9 cellular contexts compared by ENCODE assay signal in the genomic region with DNA sequence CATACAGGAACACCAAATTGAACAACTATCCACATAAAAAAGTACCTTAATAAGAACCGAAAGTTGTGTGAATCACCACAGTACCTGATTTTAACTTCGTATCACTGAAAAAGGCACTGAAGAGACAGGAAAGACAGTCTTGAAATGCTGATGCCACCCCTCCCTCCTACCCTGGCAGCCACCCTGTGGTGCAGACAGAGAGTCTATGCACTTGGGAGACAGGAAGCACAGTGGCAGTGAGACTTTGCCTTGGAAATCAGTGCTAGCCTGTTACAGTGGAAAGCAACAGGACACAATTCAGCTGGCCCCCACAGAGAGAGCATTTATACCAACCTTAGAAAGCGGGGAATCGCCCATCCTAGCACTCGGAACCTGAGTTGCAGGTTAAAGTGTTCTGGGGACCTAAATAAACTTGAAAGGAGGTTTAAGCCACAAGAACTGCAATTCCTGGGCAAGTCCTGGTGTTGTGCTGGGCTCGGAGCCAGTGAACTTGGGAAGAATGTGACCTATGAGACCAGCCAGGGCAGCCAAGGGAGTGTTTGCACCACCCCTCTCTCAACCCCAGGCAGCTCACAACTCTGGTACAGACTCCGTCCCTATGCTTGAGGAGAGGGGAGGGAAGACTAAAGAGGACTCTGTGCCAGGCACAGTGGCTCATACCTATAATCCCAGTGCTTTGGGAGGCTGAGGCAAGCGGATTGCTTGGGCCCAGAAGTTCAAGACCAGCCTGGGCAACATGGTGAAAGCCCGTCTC.
A peak's percentile ranks its signal among the peaks of the same experiment; 100 is the strongest.
DNase-seq lines count a peak whose midpoint lies in the region; ATAC-seq and TF ChIP-seq lines count a peak whose summit lies in the region.
"Had no signal": no experiment of that assay in that cellular context is flagged by ENCODE, and none has a peak within 500 bp of the region (broad histone marks: within the 10 kb centered on the region; RNA-seq: fewer than 3 reads in every experiment).

No MANE protein-coding gene starts in this region.

- H3K27me3 Mint-ChIP-seq in activated naive CD8-positive, alpha-beta T cell treated with anti-CD3 and anti-CD28 coated beads, Interleukin-2, amount 50 U/mL, for 24 hours = no peaks in the 10 kb centered on the region
- no peaks in the 10 kb centered on the region for H3K27me3 Mint-ChIP-seq in activated naive CD8-positive, alpha-beta T cell treated with anti-CD3 and anti-CD28 coated beads for 36 hours
- H3K27me3 Mint-ChIP-seq: activated naive CD4-positive, alpha-beta T cell treated with anti-CD3 and anti-CD28 coated beads, Interleukin-2, amount 10 ng/mL, durations not matched to agents 7 days and 5 days had no signal

- intact Hi-C loops in aorta (cut with DNase I) = no loop called here

- DNase-seq in activated naive CD8-positive, alpha-beta T cell treated with anti-CD3 and anti-CD28 coated beads, Interleukin-2, amount 50 U/mL, for 24 hours = no peak
- DNase-seq in activated naive CD8-positive, alpha-beta T cell treated with anti-CD3 and anti-CD28 coated beads for 36 hours = no peak
- DNase-seq in epithelial cell of esophagus (ENCODE audit: low read depth) = peak; percentile 19
- DNase-seq in medulla oblongata (ENCODE audit: extremely low spot score) = peak; percentile 45
- DNase-seq in aorta = peak; percentile 87 to 89
- no peak for DNase-seq in NK-92 treated with Interleukin-12 subunit alpha and Interleukin-12 subunit beta, amount 100 ng/mL, for 24 hours (lab: John Stamatoyannopoulos, UW)
- no peak for DNase-seq in activated CD4-positive, alpha-beta T cell treated with anti-CD3 and anti-CD28 coated beads, Interleukin-2, amount 50 U/mL, for 1 hour
- DNase-seq: activated naive CD4-positive, alpha-beta T cell treated with anti-CD3 and anti-CD28 coated beads, Interleukin-2, amount 10 ng/mL, durations not matched to agents 7 days and 5 days had no signal

- no peaks in the 10 kb centered on the region for H3K36me3 ChIP-seq in aorta (ENCODE audit: control insufficient read depth in 1 of 2, insufficient read depth in 2 of 2, low read length in 1 of 2)

- H3K27ac Mint-ChIP-seq in activated naive CD8-positive, alpha-beta T cell treated with anti-CD3 and anti-CD28 coated beads, Interleukin-2, amount 50 U/mL, for 24 hours = no peak overlapping the region
- H3K27ac Mint-ChIP-seq in activated naive CD8-positive, alpha-beta T cell treated with anti-CD3 and anti-CD28 coated beads for 36 hours = no peak overlapping the region
- H3K27ac Mint-ChIP-seq: activated naive CD4-positive, alpha-beta T cell treated with anti-CD3 and anti-CD28 coated beads, Interleukin-2, amount 10 ng/mL, durations not matched to agents 7 days and 5 days had no signal

- H3K4me1 ChIP-seq in aorta (ENCODE audit: control insufficient read depth in 1 of 2, insufficient read depth in 2 of 2, low read length in 2 of 2) = peaks cover 6 to 8% of the 10 kb centered on the region in 2 donors

- H3K36me3 Mint-ChIP-seq in activated naive CD8-positive, alpha-beta T cell treated with anti-CD3 and anti-CD28 coated beads, Interleukin-2, amount 50 U/mL, for 24 hours (ENCODE audit: low read depth) = peaks cover 14% of the 10 kb centered on the region
- peaks cover 52% of the 10 kb centered on the region for H3K36me3 Mint-ChIP-seq in activated naive CD8-positive, alpha-beta T cell treated with anti-CD3 and anti-CD28 coated beads for 36 hours

- ATAC-seq in activated naive CD8-positive, alpha-beta T cell treated with anti-CD3 and anti-CD28 coated beads, Interleukin-2, amount 50 U/mL, for 24 hours = peak; percentile 47
- ATAC-seq in aorta (ENCODE audit: low FRiP score) (peak; percentile 90), HG03439 (IDR thresholded peaks at IDR 0.05; ENCODE audit: unreplicated experiment) (no peak)

- no peaks in the 10 kb centered on the region for H3K9me3 ChIP-seq in aorta (ENCODE audit: control insufficient read depth, low read length)

- H3K4me3 ChIP-seq in epithelial cell of esophagus (ENCODE audit: low read length) = no peak overlapping the region
- no peak overlapping the region for H3K4me3 ChIP-seq in aorta (ENCODE audit: low read length in 2 of 2)

- peak overlapping the region in 1 of 2 donors; percentile 67 for H3K27ac ChIP-seq in aorta (ENCODE audit: low read depth in 1 of 2, low read length in 2 of 2)

- H3K4me1 Mint-ChIP-seq in activated naive CD8-positive, alpha-beta T cell treated with anti-CD3 and anti-CD28 coated beads, Interleukin-2, amount 50 U/mL, for 24 hours = peaks cover 25% of the 10 kb centered on the region
- H3K4me1 Mint-ChIP-seq in activated naive CD8-positive, alpha-beta T cell treated with anti-CD3 and anti-CD28 coated beads for 36 hours = peaks cover 33% of the 10 kb centered on the region

- WGBS in aorta, 2 donors = 29% methylated on average over 9 of the region's 9 CpGs

- no peak overlapping the region for H3K4me3 Mint-ChIP-seq in activated naive CD8-positive, alpha-beta T cell treated with anti-CD3 and anti-CD28 coated beads, Interleukin-2, amount 50 U/mL, for 24 hours
- H3K4me3 Mint-ChIP-seq in activated naive CD8-positive, alpha-beta T cell treated with anti-CD3 and anti-CD28 coated beads for 36 hours = no peak overlapping the region
- H3K4me3 Mint-ChIP-seq: activated naive CD4-positive, alpha-beta T cell treated with anti-CD3 and anti-CD28 coated beads, Interleukin-2, amount 10 ng/mL, durations not matched to agents 7 days and 5 days had no signal

- TF ChIP-seq CTCF in epithelial cell of esophagus (IDR thresholded peaks at IDR 0.05; ENCODE audit: insufficient read depth, low read depth, low read length, missing control alignments) = no peak

- H3K9me3 Mint-ChIP-seq in activated naive CD8-positive, alpha-beta T cell treated with anti-CD3 and anti-CD28 coated beads, Interleukin-2, amount 50 U/mL, for 24 hours = peaks cover 11% of the 10 kb centered on the region
- peaks cover 7% of the 10 kb centered on the region for H3K9me3 Mint-ChIP-seq in activated naive CD8-positive, alpha-beta T cell treated with anti-CD3 and anti-CD28 coated beads for 36 hours

- H3K27me3 ChIP-seq in aorta (ENCODE audit: control insufficient read depth in 1 of 2, insufficient read depth in 2 of 2, low read length in 1 of 2) = no peaks in the 10 kb centered on the region

Comparison
In these comparisons a context has a peak if more than half of its experiments do, and no peak if none do; other contexts are left out.
1. DNase-seq: peak in epithelial cell of esophagus (single experiment), medulla oblongata (single experiment) and aorta (2 of 2); none in activated naive CD8-positive, alpha-beta T cell treated with anti-CD3 and anti-CD28 coated beads, Interleukin-2, amount 50 U/mL, for 24 hours (single experiment), activated naive CD8-positive, alpha-beta T cell treated with anti-CD3 and anti-CD28 coated beads for 36 hours (single experiment), NK-92 treated with Interleukin-12 subunit alpha and Interleukin-12 subunit beta, amount 100 ng/mL, for 24 hours (single experiment) and activated CD4-positive, alpha-beta T cell treated with anti-CD3 and anti-CD28 coated beads, Interleukin-2, amount 50 U/mL, for 1 hour (single experiment).